1 cellular context compared by ENCODE assay signal in genomic region chr17:69047368-69048263, GRCh38.
A peak's percentile ranks its signal among the peaks of the same experiment; 100 is the strongest.
TF ChIP-seq lines count a peak whose summit lies in the region.

No MANE protein-coding gene starts in this region.

TF ChIP-seq in HepG2, 621 proteins besides CTCF, POLR2A, EP300 and RAD21 (continued from another document and continues in another):
- TF ChIP-seq ZNF460 (CRISPR knock-in tag; IDR thresholded peaks at IDR 0.05; ENCODE audit: borderline replicate concordance): no peak; the same call in 1 of the 2 replicates
- TF ChIP-seq ZBTB38 (CRISPR knock-in tag; IDR thresholded peaks at IDR 0.05): no peak
- TF ChIP-seq ZKSCAN1 (IDR thresholded peaks at IDR 0.05; ENCODE audit: low read length): no peak
- TF ChIP-seq MEIS1 (CRISPR knock-in tag; IDR thresholded peaks at IDR 0.05; ENCODE audit: borderline replicate concordance): peak; percentile 100
- TF ChIP-seq ISX (CRISPR knock-in tag; conservative IDR thresholded peaks at IDR 0.05): peak; percentile 54; the same call in 1 of the 2 replicates
- TF ChIP-seq, protein P1, sequence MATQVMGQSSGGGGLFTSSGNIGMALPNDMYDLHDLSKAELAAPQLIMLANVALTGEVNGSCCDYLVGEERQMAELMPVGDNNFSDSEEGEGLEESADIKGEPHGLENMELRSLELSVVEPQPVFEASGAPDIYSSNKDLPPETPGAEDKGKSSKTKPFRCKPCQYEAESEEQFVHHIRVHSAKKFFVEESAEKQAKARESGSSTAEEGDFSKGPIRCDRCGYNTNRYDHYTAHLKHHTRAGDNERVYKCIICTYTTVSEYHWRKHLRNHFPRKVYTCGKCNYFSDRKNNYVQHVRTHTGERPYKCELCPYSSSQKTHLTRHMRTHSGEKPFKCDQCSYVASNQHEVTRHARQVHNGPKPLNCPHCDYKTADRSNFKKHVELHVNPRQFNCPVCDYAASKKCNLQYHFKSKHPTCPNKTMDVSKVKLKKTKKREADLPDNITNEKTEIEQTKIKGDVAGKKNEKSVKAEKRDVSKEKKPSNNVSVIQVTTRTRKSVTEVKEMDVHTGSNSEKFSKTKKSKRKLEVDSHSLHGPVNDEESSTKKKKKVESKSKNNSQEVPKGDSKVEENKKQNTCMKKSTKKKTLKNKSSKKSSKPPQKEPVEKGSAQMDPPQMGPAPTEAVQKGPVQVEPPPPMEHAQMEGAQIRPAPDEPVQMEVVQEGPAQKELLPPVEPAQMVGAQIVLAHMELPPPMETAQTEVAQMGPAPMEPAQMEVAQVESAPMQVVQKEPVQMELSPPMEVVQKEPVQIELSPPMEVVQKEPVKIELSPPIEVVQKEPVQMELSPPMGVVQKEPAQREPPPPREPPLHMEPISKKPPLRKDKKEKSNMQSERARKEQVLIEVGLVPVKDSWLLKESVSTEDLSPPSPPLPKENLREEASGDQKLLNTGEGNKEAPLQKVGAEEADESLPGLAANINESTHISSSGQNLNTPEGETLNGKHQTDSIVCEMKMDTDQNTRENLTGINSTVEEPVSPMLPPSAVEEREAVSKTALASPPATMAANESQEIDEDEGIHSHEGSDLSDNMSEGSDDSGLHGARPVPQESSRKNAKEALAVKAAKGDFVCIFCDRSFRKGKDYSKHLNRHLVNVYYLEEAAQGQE (IDR thresholded peaks at IDR 0.05; ENCODE audit: borderline replicate concordance in 1 of 2, low read depth in 1 of 2, low read length in 2 of 2): no peak; a peak in 1 of 4 replicates
- no peak for TF ChIP-seq ZNF550 (CRISPR knock-in tag; IDR thresholded peaks at IDR 0.05; ENCODE audit: borderline replicate concordance)
- no peak for TF ChIP-seq KLF13 (CRISPR knock-in tag; IDR thresholded peaks at IDR 0.05)
- TF ChIP-seq ZBTB7B (CRISPR knock-in tag; IDR thresholded peaks at IDR 0.05): peak; percentile 74; the same call in 1 of the 2 replicates
- TF ChIP-seq, protein P2, sequence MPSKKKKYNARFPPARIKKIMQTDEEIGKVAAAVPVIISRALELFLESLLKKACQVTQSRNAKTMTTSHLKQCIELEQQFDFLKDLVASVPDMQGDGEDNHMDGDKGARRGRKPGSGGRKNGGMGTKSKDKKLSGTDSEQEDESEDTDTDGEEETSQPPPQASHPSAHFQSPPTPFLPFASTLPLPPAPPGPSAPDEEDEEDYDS (CRISPR knock-in tag; IDR thresholded peaks at IDR 0.05): peak; percentile 52; the same call in 1 of the 2 replicates
- TF ChIP-seq WIZ (CRISPR knock-in tag; IDR thresholded peaks at IDR 0.05): no peak
- TF ChIP-seq ZNF30 (CRISPR knock-in tag; IDR thresholded peaks at IDR 0.05): no peak
- no peak; the same call in 1 of the 2 replicates for TF ChIP-seq ZNF230 (CRISPR knock-in tag; IDR thresholded peaks at IDR 0.05)
- TF ChIP-seq NONO (IDR thresholded peaks at IDR 0.05): no peak
- TF ChIP-seq NONO (CRISPR knock-in tag; conservative IDR thresholded peaks at IDR 0.05): peak; percentile 94
- no peak for TF ChIP-seq ZNF24 (IDR thresholded peaks at IDR 0.05)
- no peak for TF ChIP-seq PRPF4 (IDR thresholded peaks at IDR 0.05; ENCODE audit: low read depth, low read length, poor library complexity, severe bottlenecking)
- no peak for TF ChIP-seq SETDB1 (CRISPR knock-in tag; IDR thresholded peaks at IDR 0.05; ENCODE audit: borderline replicate concordance)
- TF ChIP-seq ZNF20 (CRISPR knock-in tag; IDR thresholded peaks at IDR 0.05): no peak
- TF ChIP-seq HOXA5 (CRISPR knock-in tag; IDR thresholded peaks at IDR 0.05): peak; percentile 100
- no peak; the same call in 1 of the 2 replicates for TF ChIP-seq SP4 (CRISPR knock-in tag; IDR thresholded peaks at IDR 0.05)
- TF ChIP-seq, protein P3, sequence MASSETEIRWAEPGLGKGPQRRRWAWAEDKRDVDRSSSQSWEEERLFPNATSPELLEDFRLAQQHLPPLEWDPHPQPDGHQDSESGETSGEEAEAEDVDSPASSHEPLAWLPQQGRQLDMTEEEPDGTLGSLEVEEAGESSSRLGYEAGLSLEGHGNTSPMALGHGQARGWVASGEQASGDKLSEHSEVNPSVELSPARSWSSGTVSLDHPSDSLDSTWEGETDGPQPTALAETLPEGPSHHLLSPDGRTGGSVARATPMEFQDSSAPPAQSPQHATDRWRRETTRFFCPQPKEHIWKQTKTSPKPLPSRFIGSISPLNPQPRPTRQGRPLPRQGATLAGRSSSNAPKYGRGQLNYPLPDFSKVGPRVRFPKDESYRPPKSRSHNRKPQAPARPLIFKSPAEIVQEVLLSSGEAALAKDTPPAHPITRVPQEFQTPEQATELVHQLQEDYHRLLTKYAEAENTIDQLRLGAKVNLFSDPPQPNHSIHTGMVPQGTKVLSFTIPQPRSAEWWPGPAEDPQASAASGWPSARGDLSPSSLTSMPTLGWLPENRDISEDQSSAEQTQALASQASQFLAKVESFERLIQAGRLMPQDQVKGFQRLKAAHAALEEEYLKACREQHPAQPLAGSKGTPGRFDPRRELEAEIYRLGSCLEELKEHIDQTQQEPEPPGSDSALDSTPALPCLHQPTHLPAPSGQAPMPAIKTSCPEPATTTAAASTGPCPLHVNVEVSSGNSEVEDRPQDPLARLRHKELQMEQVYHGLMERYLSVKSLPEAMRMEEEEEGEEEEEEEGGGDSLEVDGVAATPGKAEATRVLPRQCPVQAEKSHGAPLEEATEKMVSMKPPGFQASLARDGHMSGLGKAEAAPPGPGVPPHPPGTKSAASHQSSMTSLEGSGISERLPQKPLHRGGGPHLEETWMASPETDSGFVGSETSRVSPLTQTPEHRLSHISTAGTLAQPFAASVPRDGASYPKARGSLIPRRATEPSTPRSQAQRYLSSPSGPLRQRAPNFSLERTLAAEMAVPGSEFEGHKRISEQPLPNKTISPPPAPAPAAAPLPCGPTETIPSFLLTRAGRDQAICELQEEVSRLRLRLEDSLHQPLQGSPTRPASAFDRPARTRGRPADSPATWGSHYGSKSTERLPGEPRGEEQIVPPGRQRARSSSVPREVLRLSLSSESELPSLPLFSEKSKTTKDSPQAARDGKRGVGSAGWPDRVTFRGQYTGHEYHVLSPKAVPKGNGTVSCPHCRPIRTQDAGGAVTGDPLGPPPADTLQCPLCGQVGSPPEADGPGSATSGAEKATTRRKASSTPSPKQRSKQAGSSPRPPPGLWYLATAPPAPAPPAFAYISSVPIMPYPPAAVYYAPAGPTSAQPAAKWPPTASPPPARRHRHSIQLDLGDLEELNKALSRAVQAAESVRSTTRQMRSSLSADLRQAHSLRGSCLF (CRISPR knock-in tag; IDR thresholded peaks at IDR 0.05; ENCODE audit: borderline replicate concordance): no peak
- peak; percentile 97 for TF ChIP-seq ELF3 (CRISPR knock-in tag; IDR thresholded peaks at IDR 0.05)
- no peak for TF ChIP-seq ATF7 (IDR thresholded peaks at IDR 0.05)
- TF ChIP-seq ATF7 (CRISPR knock-in tag; IDR thresholded peaks at IDR 0.05): peak; percentile 86; the same call in 1 of the 2 replicates
- TF ChIP-seq ZBTB14 (CRISPR knock-in tag; IDR thresholded peaks at IDR 0.05): no peak
- TF ChIP-seq SRSF4 (IDR thresholded peaks at IDR 0.05; ENCODE audit: low read depth, low read length, poor library complexity, severe bottlenecking): no peak
- TF ChIP-seq ATF1 (CRISPR knock-in tag; IDR thresholded peaks at IDR 0.05): peak; percentile 76
- TF ChIP-seq SUZ12 (IDR thresholded peaks at IDR 0.05; ENCODE audit: low read depth, low read length): no peak
- TF ChIP-seq AGO1 (IDR thresholded peaks at IDR 0.05; ENCODE audit: low read depth, low read length, poor library complexity, severe bottlenecking): no peak
- no peak for TF ChIP-seq FLYWCH1 (CRISPR knock-in tag; IDR thresholded peaks at IDR 0.05)
- TF ChIP-seq MYC (CRISPR knock-in tag; IDR thresholded peaks at IDR 0.05; ENCODE audit: borderline replicate concordance): peak; percentile 58; the same call in 1 of the 2 replicates
- no peak for TF ChIP-seq XBP1 (CRISPR knock-in tag; IDR thresholded peaks at IDR 0.05)
- TF ChIP-seq, protein P4, sequence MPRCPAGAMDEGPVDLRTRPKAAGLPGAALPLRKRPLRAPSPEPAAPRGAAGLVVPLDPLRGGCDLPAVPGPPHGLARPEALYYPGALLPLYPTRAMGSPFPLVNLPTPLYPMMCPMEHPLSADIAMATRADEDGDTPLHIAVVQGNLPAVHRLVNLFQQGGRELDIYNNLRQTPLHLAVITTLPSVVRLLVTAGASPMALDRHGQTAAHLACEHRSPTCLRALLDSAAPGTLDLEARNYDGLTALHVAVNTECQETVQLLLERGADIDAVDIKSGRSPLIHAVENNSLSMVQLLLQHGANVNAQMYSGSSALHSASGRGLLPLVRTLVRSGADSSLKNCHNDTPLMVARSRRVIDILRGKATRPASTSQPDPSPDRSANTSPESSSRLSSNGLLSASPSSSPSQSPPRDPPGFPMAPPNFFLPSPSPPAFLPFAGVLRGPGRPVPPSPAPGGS (CRISPR knock-in tag; IDR thresholded peaks at IDR 0.05): 0 out of 2 replicates have a peak, but pooled peaks have one; percentile 64
- TF ChIP-seq AGO2 (optimal IDR thresholded peaks at IDR 0.05; ENCODE audit: low read depth, low read length): no peak
- TF ChIP-seq IRF9 (CRISPR knock-in tag; IDR thresholded peaks at IDR 0.05; ENCODE audit: borderline replicate concordance): no peak
- TF ChIP-seq ZNF720 (CRISPR knock-in tag; IDR thresholded peaks at IDR 0.05): no peak
- TF ChIP-seq ZNF484 (CRISPR knock-in tag; IDR thresholded peaks at IDR 0.05; ENCODE audit: borderline replicate concordance, low read depth): no peak
- TF ChIP-seq RCOR2 (CRISPR knock-in tag; IDR thresholded peaks at IDR 0.05): peak; percentile 90; the same call in 1 of the 2 replicates
- TF ChIP-seq EEA1 (CRISPR knock-in tag; IDR thresholded peaks at IDR 0.05; ENCODE audit: borderline replicate concordance): no peak
- TF ChIP-seq PHF21A (CRISPR knock-in tag; IDR thresholded peaks at IDR 0.05): peak; percentile 88; the same call in 1 of the 2 replicates
- TF ChIP-seq ZFP36 (IDR thresholded peaks at IDR 0.05; ENCODE audit: borderline replicate concordance, low read depth, low read length, partially characterized antibody): no peak
- TF ChIP-seq ZNF619 (CRISPR knock-in tag; IDR thresholded peaks at IDR 0.05): no peak
- peak; percentile 81; the same call in 1 of the 2 replicates for TF ChIP-seq ZSCAN9 (CRISPR knock-in tag; IDR thresholded peaks at IDR 0.05; ENCODE audit: borderline replicate concordance)
- TF ChIP-seq TERF1 (CRISPR knock-in tag; IDR thresholded peaks at IDR 0.05): no peak
- peak; percentile 100 for TF ChIP-seq HOXA9 (CRISPR knock-in tag; IDR thresholded peaks at IDR 0.05; ENCODE audit: borderline replicate concordance)
- TF ChIP-seq ZNF558 (CRISPR knock-in tag; IDR thresholded peaks at IDR 0.05; ENCODE audit: borderline replicate concordance): no peak
- 0 out of 2 replicates have a peak, but pooled peaks have one; percentile 45 for TF ChIP-seq SRF (IDR thresholded peaks at IDR 0.05; ENCODE audit: low read depth, low read length)
- TF ChIP-seq, protein P5, sequence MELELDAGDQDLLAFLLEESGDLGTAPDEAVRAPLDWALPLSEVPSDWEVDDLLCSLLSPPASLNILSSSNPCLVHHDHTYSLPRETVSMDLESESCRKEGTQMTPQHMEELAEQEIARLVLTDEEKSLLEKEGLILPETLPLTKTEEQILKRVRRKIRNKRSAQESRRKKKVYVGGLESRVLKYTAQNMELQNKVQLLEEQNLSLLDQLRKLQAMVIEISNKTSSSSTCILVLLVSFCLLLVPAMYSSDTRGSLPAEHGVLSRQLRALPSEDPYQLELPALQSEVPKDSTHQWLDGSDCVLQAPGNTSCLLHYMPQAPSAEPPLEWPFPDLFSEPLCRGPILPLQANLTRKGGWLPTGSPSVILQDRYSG (CRISPR knock-in tag; IDR thresholded peaks at IDR 0.05): no peak
- no peak for TF ChIP-seq HNRNPL (IDR thresholded peaks at IDR 0.05; ENCODE audit: low read depth, low read length)
- TF ChIP-seq ZNF878 (CRISPR knock-in tag; IDR thresholded peaks at IDR 0.05): peak; percentile 22; the same call in 1 of the 2 replicates
- TF ChIP-seq MLLT10 (CRISPR knock-in tag; IDR thresholded peaks at IDR 0.05): no peak
- no peak for TF ChIP-seq GTF3A (CRISPR knock-in tag; conservative IDR thresholded peaks at IDR 0.05)
- no peak for TF ChIP-seq ZNF597 (CRISPR knock-in tag; IDR thresholded peaks at IDR 0.05)
- no peak for TF ChIP-seq CCAR2 (optimal IDR thresholded peaks at IDR 0.05; ENCODE audit: low read depth, low read length)
- peak; percentile 99 for TF ChIP-seq FOXJ3 (CRISPR knock-in tag; IDR thresholded peaks at IDR 0.05; ENCODE audit: borderline replicate concordance)
